ENCODE assay signal across 12 cellular contexts in the genomic region with DNA sequence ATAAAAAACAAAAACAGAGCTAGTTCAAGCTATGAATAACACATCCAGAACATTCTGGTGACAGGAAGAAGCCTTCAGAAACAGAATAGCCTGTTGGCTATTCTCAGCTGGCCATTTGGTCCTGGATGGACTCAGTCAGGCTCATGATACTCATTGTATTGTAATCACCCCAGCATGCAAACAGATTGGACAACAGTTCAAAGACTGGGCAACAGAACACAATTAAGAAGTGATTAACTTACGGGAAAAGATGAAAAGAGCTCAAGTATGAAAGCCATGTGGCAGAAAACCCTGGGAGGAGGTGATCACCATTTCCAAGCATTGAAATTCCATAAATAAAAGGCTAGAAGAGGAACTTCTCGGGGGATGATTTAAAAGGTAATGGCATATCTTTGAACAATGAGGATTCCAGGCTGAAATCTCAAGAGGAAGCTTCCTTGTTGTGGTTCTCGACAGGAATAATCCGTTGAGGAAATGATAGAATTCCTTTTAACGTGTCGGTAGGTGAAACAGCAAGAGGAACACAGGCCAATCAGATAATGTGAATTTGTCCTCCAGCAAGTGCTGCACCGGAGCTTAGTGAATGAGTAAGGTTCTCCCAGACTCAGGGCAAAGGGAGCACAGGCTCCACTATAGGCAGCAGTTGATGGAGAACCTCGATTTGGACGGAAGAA.
A peak's percentile ranks its signal among the peaks of the same experiment; 100 is the strongest.
DNase-seq lines count a peak whose midpoint lies in the region; ATAC-seq and TF ChIP-seq lines count a peak whose summit lies in the region.
"Had no signal": no experiment of that assay in that cellular context is flagged by ENCODE, and none has a peak within 500 bp of the region (broad histone marks: within the 10 kb centered on the region; RNA-seq: fewer than 3 reads in every experiment).

No MANE protein-coding gene starts in this region.

- no peaks in the 10 kb centered on the region for H3K79me2 ChIP-seq in hepatocyte

- H3K9me3 ChIP-seq in CD4-positive, CD25-positive, alpha-beta regulatory T cell (ENCODE audit: control insufficient read depth in 2 of 2, low read length in 2 of 2) = no peaks in the 10 kb centered on the region
- H3K9me3 ChIP-seq in HUES64 (ENCODE audit: insufficient read depth, low read depth, low read length) (no peaks in the 10 kb centered on the region), hepatocyte (ENCODE audit: low read depth) (no peaks in the 10 kb centered on the region)
- H3K9me3 ChIP-seq: psoas muscle, upper lobe of right lung had no signal

- no peak overlapping the region for H3K4me2 ChIP-seq in hepatocyte

- DNase-seq in CD4-positive, CD25-positive, alpha-beta regulatory T cell = no peak
- no peak for DNase-seq in central memory CD8-positive, alpha-beta T cell (ENCODE audit: low spot score in 2 of 2)
- DNase-seq in nephron progenitor cell (no peak), hepatocyte (ENCODE audit: low spot score) (no peak), iPS-NIHi7 (ENCODE audit: extremely low spot score) (no peak), activated gamma-delta T cell treated with Interleukin-2 at 50 U/mL for 16 hours (no peak)
- DNase-seq: HCEC 1CT, NCI-H526 treated with DMSO at 0.1 percent for 48 hours, psoas muscle, upper lobe of right lung had no signal

- no peak overlapping the region for H2AFZ ChIP-seq in hepatocyte

- H3K4me3 Mint-ChIP-seq in CD4-positive, CD25-positive, alpha-beta regulatory T cell = no peak overlapping the region
- H3K4me3 Mint-ChIP-seq in central memory CD8-positive, alpha-beta T cell = no peak overlapping the region
- no peak overlapping the region for H3K4me3 Mint-ChIP-seq in nephron progenitor cell

- WGBS in HUES64 = 54% methylated on average over 9 of the region's 9 CpGs
- 53% methylated on average over 9 of the region's 9 CpGs for WGBS in hepatocyte (ENCODE audit: low lambda C conversion rate, missing lambda C conversion rate)

- no peak overlapping the region for H3K4me3 ChIP-seq in CD4-positive, CD25-positive, alpha-beta regulatory T cell (ENCODE audit: low read depth, low read length)
- H3K4me3 ChIP-seq in HUES64 (ENCODE audit: low read length) (no peak overlapping the region), hepatocyte (no peak overlapping the region)
- H3K4me3 ChIP-seq: psoas muscle, upper lobe of right lung had no signal

- 0 out of 2 replicates have a peak overlapping the region, but pooled peaks have one; percentile 13 for H3K9ac ChIP-seq in HUES64 (ENCODE audit: low read depth, low read length)

- no peaks in the 10 kb centered on the region for H3K36me3 ChIP-seq in CD4-positive, CD25-positive, alpha-beta regulatory T cell (ENCODE audit: control insufficient read depth, insufficient read depth, low read length)
- H3K36me3 ChIP-seq in HUES64 (ENCODE audit: insufficient read depth, low read length) (no peaks in the 10 kb centered on the region), hepatocyte (replicated peaks; ENCODE audit: insufficient read depth, low read depth) (no peaks in the 10 kb centered on the region)
- H3K36me3 ChIP-seq: upper lobe of right lung had no signal

- H3K27me3 Mint-ChIP-seq in CD4-positive, CD25-positive, alpha-beta regulatory T cell = no peaks in the 10 kb centered on the region
- no peaks in the 10 kb centered on the region for H3K27me3 Mint-ChIP-seq in central memory CD8-positive, alpha-beta T cell
- peaks cover 3% of the 10 kb centered on the region for H3K27me3 Mint-ChIP-seq in nephron progenitor cell (ENCODE audit: low read depth, poor library complexity)

- peak overlapping the region in 2 of 3 donors; percentile 23 to 82 for H3K27ac Mint-ChIP-seq in CD4-positive, CD25-positive, alpha-beta regulatory T cell
- H3K27ac Mint-ChIP-seq in central memory CD8-positive, alpha-beta T cell (ENCODE audit: low read depth) = peak overlapping the region; percentile 41
- peak overlapping the region; percentile 26 for H3K27ac Mint-ChIP-seq in nephron progenitor cell

- H3K36me3 Mint-ChIP-seq in CD4-positive, CD25-positive, alpha-beta regulatory T cell = no peaks in the 10 kb centered on the region
- H3K36me3 Mint-ChIP-seq in central memory CD8-positive, alpha-beta T cell (ENCODE audit: insufficient read depth) = peaks cover 1% of the 10 kb centered on the region
- no peaks in the 10 kb centered on the region for H3K36me3 Mint-ChIP-seq in nephron progenitor cell (ENCODE audit: low read depth)

- H4K20me1 ChIP-seq in hepatocyte (ENCODE audit: insufficient read depth, poor library complexity, severe bottlenecking) = no peaks in the 10 kb centered on the region

- H3K9me3 Mint-ChIP-seq in CD4-positive, CD25-positive, alpha-beta regulatory T cell = no peaks in the 10 kb centered on the region
- no peaks in the 10 kb centered on the region for H3K9me3 Mint-ChIP-seq in central memory CD8-positive, alpha-beta T cell
- no peaks in the 10 kb centered on the region for H3K9me3 Mint-ChIP-seq in nephron progenitor cell

- H3K4me1 ChIP-seq in CD4-positive, CD25-positive, alpha-beta regulatory T cell (ENCODE audit: control insufficient read depth, insufficient read depth, low read length, poor library complexity, severe bottlenecking) = peaks cover 17% of the 10 kb centered on the region
- H3K4me1 ChIP-seq in HUES64 (ENCODE audit: insufficient read depth, low read length) (peaks cover 50% of the 10 kb centered on the region), hepatocyte (ENCODE audit: insufficient read depth) (peaks cover 6% of the 10 kb centered on the region)

- ATAC-seq in CD4-positive, CD25-positive, alpha-beta regulatory T cell (ENCODE audit: low read depth in 2 of 2) = no peak
- no peak for ATAC-seq in central memory CD8-positive, alpha-beta T cell (replicated peaks; ENCODE audit: extremely low read depth, poor library complexity, severe bottlenecking)
- no peak for ATAC-seq in HG02571 (IDR thresholded peaks at IDR 0.05; ENCODE audit: unreplicated experiment)
- ATAC-seq: psoas muscle, upper lobe of right lung had no signal

- no peaks in the 10 kb centered on the region for H3K9me2 ChIP-seq in hepatocyte (replicated peaks; ENCODE audit: insufficient read depth)

- TF ChIP-seq CTCF in nephron progenitor cell (IDR thresholded peaks at IDR 0.05) (no peak), hepatocyte (IDR thresholded peaks at IDR 0.05; ENCODE audit: poor library complexity) (no peak)

- H3K4me1 Mint-ChIP-seq in CD4-positive, CD25-positive, alpha-beta regulatory T cell = peaks cover 13 to 44% (median 36%) of the 10 kb centered on the region in 4 donors
- H3K4me1 Mint-ChIP-seq in central memory CD8-positive, alpha-beta T cell = peaks cover 35% of the 10 kb centered on the region
- H3K4me1 Mint-ChIP-seq in nephron progenitor cell = peaks cover 51% of the 10 kb centered on the region

- no peaks in the 10 kb centered on the region for H3K27me3 ChIP-seq in CD4-positive, CD25-positive, alpha-beta regulatory T cell (ENCODE audit: control insufficient read depth, insufficient read depth, low read length)
- H3K27me3 ChIP-seq in HUES64 (ENCODE audit: insufficient read depth, low read length) (no peaks in the 10 kb centered on the region), hepatocyte (no peaks in the 10 kb centered on the region)
- H3K27me3 ChIP-seq: upper lobe of right lung had no signal

- H3K27ac ChIP-seq in CD4-positive, CD25-positive, alpha-beta regulatory T cell (ENCODE audit: insufficient read depth, low read length, poor library complexity, severe bottlenecking) = no peak overlapping the region
- no peak overlapping the region for H3K27ac ChIP-seq in HUES64 (ENCODE audit: low read depth, low read length)
- no peak overlapping the region for H3K27ac ChIP-seq in hepatocyte
- H3K27ac ChIP-seq: psoas muscle, upper lobe of right lung had no signal
